ENCODE assay signal across 8 cellular contexts in the genomic region with DNA sequence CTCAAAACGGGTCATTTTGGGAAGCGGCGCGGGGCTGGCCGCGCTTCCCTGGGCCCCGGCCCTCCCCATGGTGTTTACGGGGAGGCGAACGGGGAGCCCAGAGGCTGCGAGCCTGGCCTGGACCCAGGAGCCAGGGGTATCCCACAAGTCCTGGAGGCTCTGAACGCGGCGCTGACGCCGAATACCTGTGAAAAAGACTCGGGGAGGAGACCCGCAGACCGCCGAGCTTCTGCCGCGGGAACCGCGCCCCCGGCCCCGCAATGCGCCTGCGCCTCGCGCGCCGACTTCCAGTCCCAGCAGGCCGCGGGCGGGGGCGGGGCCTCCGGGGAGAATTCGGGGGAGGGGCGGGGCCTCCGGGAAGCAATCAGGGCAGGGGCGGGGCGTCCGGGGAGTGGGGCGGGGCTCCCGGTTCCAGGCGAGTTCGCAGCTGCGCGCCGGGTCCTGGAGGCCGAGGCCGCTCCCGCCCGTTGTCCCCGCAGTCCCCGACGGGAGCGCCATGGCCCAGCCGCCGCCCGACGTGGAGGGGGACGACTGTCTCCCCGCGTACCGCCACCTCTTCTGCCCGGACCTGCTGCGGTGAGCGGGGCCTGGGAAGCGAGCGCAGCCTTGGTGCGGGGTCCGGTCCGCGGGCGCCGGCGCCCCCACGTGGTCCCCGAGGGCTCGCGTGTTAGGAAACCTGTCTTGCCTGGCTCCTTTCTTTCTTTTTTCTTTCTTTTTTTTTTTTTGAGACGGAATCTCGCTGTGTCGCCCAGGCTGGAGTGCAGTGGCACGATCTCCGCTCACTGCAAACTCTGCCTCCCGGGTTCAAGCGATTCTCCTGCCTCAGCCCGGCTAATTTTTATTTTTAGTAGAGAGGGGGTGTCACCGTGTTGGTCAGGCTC.
A peak's percentile ranks its signal among the peaks of the same experiment; 100 is the strongest.
DNase-seq lines count a peak whose midpoint lies in the region; ATAC-seq, FAIRE-seq and TF ChIP-seq lines count a peak whose summit lies in the region.

A gene with protein sequence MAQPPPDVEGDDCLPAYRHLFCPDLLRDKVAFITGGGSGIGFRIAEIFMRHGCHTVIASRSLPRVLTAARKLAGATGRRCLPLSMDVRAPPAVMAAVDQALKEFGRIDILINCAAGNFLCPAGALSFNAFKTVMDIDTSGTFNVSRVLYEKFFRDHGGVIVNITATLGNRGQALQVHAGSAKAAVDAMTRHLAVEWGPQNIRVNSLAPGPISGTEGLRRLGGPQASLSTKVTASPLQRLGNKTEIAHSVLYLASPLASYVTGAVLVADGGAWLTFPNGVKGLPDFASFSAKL (plus strand): TSS at position 418 of the 881 bp plus-strand sequence. CDS start 79 bp downstream, at position 497.

- TF ChIP-seq CTCF in OCI-LY3 (IDR thresholded peaks at IDR 0.05; ENCODE audit: low read depth, low read length): peak; percentile 66

- peak within 1 kb of the TSS; percentile 95 for H3K4me2 ChIP-seq in OCI-LY3 (ENCODE audit: low read length)

- peak; percentile 57 for TF ChIP-seq POLR2A in erythroblast (IDR thresholded peaks at IDR 0.05; ENCODE audit: low read length)

- H3K27ac ChIP-seq in OCI-LY3 (ENCODE audit: low read length): peak within 1 kb of the TSS; percentile 80

- H2AFZ ChIP-seq in OCI-LY3 (ENCODE audit: low read depth, low read length): peak within 1 kb of the TSS; percentile 71; the same call in 1 of the 2 replicates

- DNase-seq in CMK (ENCODE audit: low read depth): peak; percentile 63
- DNase-seq in HTR-8/SVneo (ENCODE audit: insufficient read length, low spot score): peak; percentile 91
- DNase-seq in activated T-cell treated with anti-CD3 and anti-CD28 coated beads, Interleukin-2, amount 50 U/mL, for 1 hour: peak; percentile 99
- peak; percentile 95 to 98 for DNase-seq in erythroblast (lab: John Stamatoyannopoulos, UW)
- DNase-seq in stimulated activated CD8-positive, alpha-beta memory T cell treated with anti-CD3 and anti-CD28 coated beads, Interleukin-4, amount 100 ng/mL, for 48 hours: peak; percentile 99

- peaks cover 4% of the 10 kb centered on the region; the same call in 1 of the 2 replicates for H4K20me1 ChIP-seq in OCI-LY3 (ENCODE audit: insufficient read depth, low read length)

- H3K27me3 ChIP-seq in OCI-LY3 (ENCODE audit: low read depth, low read length): no peaks in the 10 kb centered on the region
- no peaks in the 10 kb centered on the region for H3K27me3 ChIP-seq in mucosa of stomach (ENCODE audit: control insufficient read depth, insufficient read depth, low read length)

- H3K36me3 ChIP-seq in OCI-LY3 (replicated peaks; ENCODE audit: low read depth, low read length) (peaks cover 6% of the 10 kb centered on the region), mucosa of stomach (ENCODE audit: control insufficient read depth, insufficient read depth, low read length) (no peaks in the 10 kb centered on the region)

- H3K79me2 ChIP-seq in OCI-LY3 (ENCODE audit: low read length): peaks cover 21% of the 10 kb centered on the region

- H3K4me3 ChIP-seq in OCI-LY3 (ENCODE audit: low read length): peak within 1 kb of the TSS; percentile 89
- H3K4me3 ChIP-seq in mucosa of stomach (ENCODE audit: low read length): peak within 1 kb of the TSS; percentile 36

- H3K4me1 ChIP-seq in OCI-LY3 (ENCODE audit: low read length) (peaks cover 25% of the 10 kb centered on the region), mucosa of stomach (ENCODE audit: control insufficient read depth, insufficient read depth, low read length) (peaks cover 15% of the 10 kb centered on the region)

- peak within 1 kb of the TSS; percentile 83 for H3K9ac ChIP-seq in OCI-LY3 (ENCODE audit: low read length)
- H3K9ac ChIP-seq in mucosa of stomach (ENCODE audit: low read length): peak within 1 kb of the TSS; percentile 81

- ATAC-seq in GM19452 (IDR thresholded peaks at IDR 0.05; ENCODE audit: unreplicated experiment): peak; percentile 54

- H3K9me3 ChIP-seq in OCI-LY3 (ENCODE audit: insufficient read depth, low read length) (no peaks in the 10 kb centered on the region), mucosa of stomach (ENCODE audit: control insufficient read depth, low read length) (no peaks in the 10 kb centered on the region)

- no peak for FAIRE-seq in HTR-8/SVneo (lab: Jason Lieb, UNC)

Comparison
In these comparisons a context has a peak if more than half of its experiments do, and no peak if none do; other contexts are left out.
1. Peak in every context shown above with its lines: DNase-seq, ATAC-seq, H3K4me3 ChIP-seq and H3K27ac ChIP-seq.